ENCODE assay signal across 29 cellular contexts in the genomic region with DNA sequence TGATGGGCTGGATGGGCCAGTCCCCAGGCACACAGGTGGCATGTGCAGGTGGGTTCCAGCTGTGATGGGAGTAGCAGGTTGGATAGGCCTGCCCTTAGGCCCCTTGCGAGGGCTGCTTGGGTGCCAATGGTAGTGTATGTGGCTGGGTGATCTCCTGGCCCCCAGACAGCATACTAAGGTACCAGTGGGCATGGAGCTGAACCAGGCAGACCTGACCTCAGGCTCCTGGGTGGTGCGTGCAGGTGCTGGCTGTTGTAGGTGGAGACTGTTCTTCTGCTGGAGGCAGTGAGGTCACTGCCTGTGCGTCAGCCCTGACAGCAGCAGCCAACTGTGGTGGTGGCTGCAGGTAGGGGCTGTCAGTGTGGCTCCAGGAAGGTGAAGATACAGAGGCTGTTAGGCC.
"Had no signal": no experiment of that assay in that cellular context is flagged by ENCODE, and none has a peak within 500 bp of the region (broad histone marks: within the 10 kb centered on the region; RNA-seq: fewer than 3 reads in every experiment).

No MANE protein-coding gene starts in this region.

- H3K4me3 Mint-ChIP-seq: immature natural killer cell, mesothelial cell of epicardium, naive B cell, natural killer cell, nephron progenitor cell, neural progenitor cell had no signal

- H3K4me1 Mint-ChIP-seq: immature natural killer cell, mesothelial cell of epicardium, naive B cell, natural killer cell, nephron progenitor cell, neural progenitor cell had no signal

- H3K36me3 Mint-ChIP-seq: immature natural killer cell, mesothelial cell of epicardium, naive B cell, natural killer cell, neural progenitor cell had no signal

- ATAC-seq: heart left ventricle, left colon, left lung, natural killer cell, psoas muscle, sciatic nerve had no signal

- H3K27ac ChIP-seq: heart left ventricle, left lung, lower lobe of right lung, neural progenitor cell, ovary, psoas muscle, skin epidermis, suprapubic skin, thoracic aorta, tibial artery, uterus had no signal

- H3K9ac ChIP-seq: neural progenitor cell had no signal

- H3K4me1 ChIP-seq: heart left ventricle, left lung, lower lobe of right lung, neural progenitor cell, psoas muscle, suprapubic skin, tibial artery, uterus had no signal

- H3K27ac Mint-ChIP-seq: immature natural killer cell, mesothelial cell of epicardium, naive B cell, natural killer cell, nephron progenitor cell, neural progenitor cell had no signal

- H3K4me3 ChIP-seq: heart left ventricle, left lung, lower lobe of right lung, neural progenitor cell, ovary, psoas muscle, skin epidermis, suprapubic skin, thoracic aorta, tibial artery, uterus had no signal

- H3K36me3 ChIP-seq: heart left ventricle, left lung, lower lobe of right lung, neural progenitor cell, ovary, suprapubic skin, thoracic aorta, tibial artery, uterus had no signal

- H3K9me3 Mint-ChIP-seq: mesothelial cell of epicardium, nephron progenitor cell, neural progenitor cell had no signal

- DNase-seq: glutamatergic neuron; hypothalamus; immature natural killer cell; kidney; left colon; left lung; lower lobe of right lung; mammary epithelial cell; mesendoderm; naive B cell; natural killer cell; nephron progenitor cell; ovary; psoas muscle; stimulated activated CD4-positive, alpha-beta T cell treated with anti-CD3 and anti-CD28 coated beads, Interleukin-12 subunit alpha, Interleukin-12 subunit beta, amount 100 ng/mL, for 4 hours; stimulated activated CD4-positive, alpha-beta T cell treated with anti-CD3 and anti-CD28 coated beads, Interleukin-15, amount 100 ng/mL, for 24 hours; stimulated activated CD4-positive, alpha-beta T cell treated with anti-CD3 and anti-CD28 coated beads, Interleukin-2, amount 100 ng/mL, for 24 hours; stimulated activated CD4-positive, alpha-beta T cell treated with anti-CD3 and anti-CD28 coated beads, Interleukin-4, amount 100 ng/mL, for 1 hour; stimulated activated naive CD4-positive, alpha-beta T cell treated with Interleukin-2 at 50 U/mL for 16 hours; tibial artery; trophoblast cell; uterus had no signal

- H2AFZ ChIP-seq: neural progenitor cell had no signal

- H3K27me3 ChIP-seq: heart left ventricle, left lung, neural progenitor cell, ovary, suprapubic skin, tibial artery, uterus had no signal

- H3K9me3 ChIP-seq: heart left ventricle, left lung, lower lobe of right lung, ovary, psoas muscle, suprapubic skin, thoracic aorta, tibial artery, uterus had no signal

- H3K4me2 ChIP-seq: neural progenitor cell had no signal
